8 cellular contexts compared by ENCODE assay signal in genomic region chr10:24463683-24464426, GRCh38.
A peak's percentile ranks its signal among the peaks of the same experiment; 100 is the strongest.
DNase-seq lines count a peak whose midpoint lies in the region; ATAC-seq and TF ChIP-seq lines count a peak whose summit lies in the region.

No MANE protein-coding gene starts in this region.

- H3K27ac Mint-ChIP-seq in WTC11, result peak overlapping the region; percentile 84

- POLR2A ChIA-PET in WTC11 (lab: Charles Lee), result no interaction called here

- WGBS in heart right ventricle, 2 donors, result 50 to 74% methylated on average over 9 of the region's 9 CpGs
- 38% methylated on average over 9 of the region's 9 CpGs for WGBS in suprapubic skin

- H3K27ac ChIP-seq in heart right ventricle, result peak overlapping the region in 7 of 10 donors; percentile 29 to 69 (median 42)
- H3K27ac ChIP-seq in suprapubic skin, result peak overlapping the region; percentile 84

- H3K4me3 Mint-ChIP-seq in WTC11, result no peak overlapping the region

- H3K27me3 ChIP-seq in heart right ventricle (no peaks in the 10 kb centered on the region), suprapubic skin (no peaks in the 10 kb centered on the region)

- TF ChIP-seq POLR2A in suprapubic skin (IDR thresholded peaks at IDR 0.05), result no peak

- CTCF ChIA-PET in WTC11 (lab: Charles Lee), result interaction anchor here (0.7 kb wide), 1 partner anchor 56 kb away, joined by 3 read pairs; no protein-coding TSS in a partner anchor

- H3K27me3 Mint-ChIP-seq in WTC11 (ENCODE audit: low read depth), result no peaks in the 10 kb centered on the region

- intact Hi-C loops in heart right ventricle (cut with DNase I), result no loop called here

- H3K4me1 ChIP-seq in heart right ventricle (peaks cover 2 to 64% (median 38%) of the 10 kb centered on the region in 9 donors), suprapubic skin (peaks cover 42% of the 10 kb centered on the region)

- H3K36me3 ChIP-seq in heart right ventricle (peaks cover 0 to 5% (median 0%) of the 10 kb centered on the region in 9 donors), suprapubic skin (no peaks in the 10 kb centered on the region)

- peaks cover 25% of the 10 kb centered on the region for H3K4me1 Mint-ChIP-seq in WTC11

- H3K9me3 Mint-ChIP-seq in WTC11, result no peaks in the 10 kb centered on the region

- no peak for TF ChIP-seq EP300 in suprapubic skin (IDR thresholded peaks at IDR 0.05)

- ATAC-seq in GM18861 (IDR thresholded peaks at IDR 0.05; ENCODE audit: unreplicated experiment), result peak; percentile 48
- ATAC-seq in HG03342 (IDR thresholded peaks at IDR 0.05; ENCODE audit: unreplicated experiment), result peak; percentile 70
- peak; percentile 46 for ATAC-seq in WTC11
- peak in 7 of 8 donors; percentile 36 to 59 (median 52) for ATAC-seq in heart right ventricle

- H3K4me3 ChIP-seq in AG10803 (ENCODE audit: low read length) (no peak overlapping the region), heart right ventricle (peak overlapping the region in 1 of 10 donors; percentile 3), suprapubic skin (peak overlapping the region; percentile 17)

- no peaks in the 10 kb centered on the region for H3K36me3 Mint-ChIP-seq in WTC11

- no peaks in the 10 kb centered on the region for H3K9me3 ChIP-seq in heart right ventricle
- no peaks in the 10 kb centered on the region for H3K9me3 ChIP-seq in suprapubic skin

- DNase-seq in AG10803 (ENCODE audit: low read depth) (peak; percentile 93), WTC11 (ENCODE audit: low spot score) (no peak), heart right ventricle (no peak), suprapubic skin (ENCODE audit: low spot score in 2 of 2) (no peak), hypothalamus (lab: John Stamatoyannopoulos, UW) (no peak), UCSD-AML1 (lab: John Stamatoyannopoulos, UW; ENCODE audit: unreplicated experiment) (no peak)

- TF ChIP-seq CTCF in AG10803 (conservative IDR thresholded peaks at IDR 0.05; ENCODE audit: low read length) (no peak), WTC11 (IDR thresholded peaks at IDR 0.05) (no peak), heart right ventricle (IDR thresholded peaks at IDR 0.05) (no peak), suprapubic skin (IDR thresholded peaks at IDR 0.05) (no peak)

TF ChIP-seq in WTC11, 78 proteins besides CTCF, POLR2A, EP300 and RAD21:
- TF ChIP-seq TCF7 (CRISPR knock-in tag; IDR thresholded peaks at IDR 0.05; ENCODE audit: low read depth), result no peak
- no peak for TF ChIP-seq MXD4 (CRISPR knock-in tag; IDR thresholded peaks at IDR 0.05; ENCODE audit: borderline replicate concordance)
- TF ChIP-seq GTF2I (CRISPR knock-in tag; conservative IDR thresholded peaks at IDR 0.05), result no peak
- TF ChIP-seq ELF4 (CRISPR knock-in tag; IDR thresholded peaks at IDR 0.05; ENCODE audit: low read depth), result no peak
